10 cellular contexts compared by ENCODE assay signal in the genomic region with DNA sequence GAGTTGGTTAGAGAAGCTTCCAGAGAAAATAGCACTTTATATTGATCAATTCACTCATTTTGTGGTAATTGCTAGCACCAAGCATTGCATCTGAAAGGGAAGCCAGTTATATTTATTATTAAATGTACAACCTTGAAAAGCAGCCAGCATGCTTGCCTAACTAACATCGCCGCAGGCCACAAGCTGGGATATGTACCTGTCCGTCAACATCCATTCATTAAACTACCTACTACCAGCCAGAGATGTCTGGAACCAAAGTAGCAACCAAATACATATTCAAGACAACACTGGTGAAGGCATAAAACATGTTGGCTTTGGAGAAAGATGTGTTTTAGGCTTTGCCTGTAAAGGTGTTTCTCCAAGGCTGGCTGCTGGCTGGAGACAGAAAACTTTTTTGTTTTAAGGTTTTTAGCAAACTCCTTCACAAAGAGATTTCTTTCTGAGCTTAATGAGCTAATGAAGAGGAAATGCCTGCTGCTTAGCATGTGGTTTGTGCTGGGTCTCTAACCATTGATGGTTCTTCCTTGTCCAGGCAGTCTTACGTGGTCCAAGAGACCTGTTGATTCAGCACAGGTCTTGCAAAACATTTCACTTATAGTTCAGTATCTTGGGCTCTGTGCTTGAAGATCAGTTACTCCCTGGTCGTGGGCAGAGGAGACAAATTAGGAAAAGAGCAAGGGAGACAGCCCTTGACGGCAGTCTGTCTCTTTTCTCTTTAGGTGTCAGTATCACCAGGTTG. TPM values are rescaled to one million over a fixed set of nuclear protein-coding genes. Genes with fewer than 3 reads are reported as not detected.
DNase-seq lines count a peak whose midpoint lies in the region; ATAC-seq, FAIRE-seq and TF ChIP-seq lines count a peak whose summit lies in the region.
"Had no signal": no experiment of that assay in that cellular context is flagged by ENCODE, and none has a peak within 500 bp of the region (broad histone marks: within the 10 kb centered on the region; RNA-seq: fewer than 3 reads in every experiment).

No MANE protein-coding gene starts in this region.

- no peaks in the 10 kb centered on the region for H4K20me1 ChIP-seq in HepG2 (ENCODE audit: insufficient read depth, low read length)

- BruUV-seq in HepG2 (replicated peaks; lab: Mats Ljungman, UMichigan): no TSS peak

- H3K36me3 ChIP-seq in heart right ventricle: peaks cover 0 to 56% (median 4%) of the 10 kb centered on the region in 9 donors
- H3K36me3 ChIP-seq in HepG2 (replicated peaks in 1 of 2; ENCODE audit: control insufficient read depth in 1 of 2, insufficient read depth in 2 of 2, low read length in 2 of 2): no peaks in the 10 kb centered on the region; a peak in 1 of 5 replicates
- H3K36me3 ChIP-seq in upper lobe of left lung: peaks cover 0 to 27% (median 11%) of the 10 kb centered on the region in 4 donors
- H3K36me3 ChIP-seq: cardiac muscle cell had no signal

- CTCF ChIA-PET in HepG2 (lab: Yijun Ruan, JAX; ENCODE audit: low intra/inter-chr PET ratio, low total read pairs): no interaction called here

- peaks cover 5% of the 10 kb centered on the region for H3K79me2 ChIP-seq in HepG2 (ENCODE audit: insufficient read depth, low read length)

- no peak overlapping the region for H2AFZ ChIP-seq in HepG2 (ENCODE audit: low read length)

- H3K4me1 ChIP-seq in heart right ventricle (peaks cover 20 to 87% (median 67%) of the 10 kb centered on the region in 9 donors), HepG2 (ENCODE audit: insufficient read depth, low read length) (peaks cover 62% of the 10 kb centered on the region), upper lobe of left lung (peaks cover 65 to 87% (median 76%) of the 10 kb centered on the region in 4 donors)

- no peak overlapping the region for H3K9ac ChIP-seq in HepG2 (ENCODE audit: insufficient read depth, low read depth, low read length)

- intact Hi-C loops in heart right ventricle (cut with DNase I) (loop anchor here in 3 of 10 donors (10.0 kb wide), 2 partner anchors 48 to 58 kb away; a partner anchor contains a TSS), left ventricle myocardium superior (cut with micrococcal nuclease) (no loop called here), HepG2 (cut with micrococcal nuclease; ENCODE audit: unreplicated experiment) (no loop called here)

- H3K4me2 ChIP-seq in HepG2 (ENCODE audit: low read depth, low read length): no peak overlapping the region

- TF ChIP-seq CTCF in heart right ventricle (IDR thresholded peaks at IDR 0.05) (no peak), HepG2 (CRISPR knock-in tag; IDR thresholded peaks at IDR 0.05) (no peak), upper lobe of left lung (IDR thresholded peaks at IDR 0.05) (no peak)

- no peak for ATAC-seq in heart right ventricle
- no peak for ATAC-seq in left ventricle myocardium superior
- ATAC-seq in HepG2: no peak
- no peak for ATAC-seq in upper lobe of left lung (ENCODE audit: low FRiP score in 2 of 2)
- no peak for ATAC-seq in GM18867 (IDR thresholded peaks at IDR 0.05; ENCODE audit: unreplicated experiment)
- no peak for ATAC-seq in HG03565 (IDR thresholded peaks at IDR 0.05; ENCODE audit: unreplicated experiment)

- H3K4me3 ChIP-seq in heart right ventricle (peak overlapping the region in 6 of 10 donors; percentile 75 to 89 (median 81)), HepG2 (replicated peaks in 1 of 3; ENCODE audit: insufficient read depth in 1 of 3, low read depth in 2 of 3, low read length in 3 of 3) (no peak overlapping the region), upper lobe of left lung (peak overlapping the region in 1 of 4 donors; percentile 70)
- H3K4me3 ChIP-seq: cardiac muscle cell, lung had no signal

- WGBS in heart right ventricle, 2 donors: 58 to 61% methylated on average over 6 of the region's 6 CpGs
- 73% methylated on average over 6 of the region's 6 CpGs for WGBS in HepG2 (ENCODE audit: low lambda C conversion rate)
- 45 to 48% methylated on average over 6 of the region's 6 CpGs for WGBS in upper lobe of left lung, 2 donors

- DNase-seq in heart right ventricle (no peak), left ventricle myocardium superior (no peak), amniotic epithelial cell (ENCODE audit: low read depth) (peak; percentile 79), HepG2 (ENCODE audit: low spot score) (no peak), upper lobe of left lung (peak in 1 of 2 donors; percentile 39), hippocampal formation (lab: John Stamatoyannopoulos, UW) (no peak)

- TF ChIP-seq EP300 in HepG2 (IDR thresholded peaks at IDR 0.05; ENCODE audit: low read depth in 2 of 2, low read length in 2 of 2): no peak
- no peak for TF ChIP-seq EP300 in HepG2 (CRISPR knock-in tag; IDR thresholded peaks at IDR 0.05; ENCODE audit: borderline replicate concordance)
- TF ChIP-seq EP300 in upper lobe of left lung (IDR thresholded peaks at IDR 0.05): no peak

- peak overlapping the region in 5 of 10 donors; percentile 49 to 99 (median 97) for H3K27ac ChIP-seq in heart right ventricle
- H3K27ac ChIP-seq in HepG2 (ENCODE audit: extremely low read length, insufficient read depth, low read length): peak overlapping the region; percentile 13
- H3K27ac ChIP-seq in upper lobe of left lung: peak overlapping the region; percentile 55 to 98 (median 90)
- H3K27ac ChIP-seq: cardiac muscle cell had no signal

- TF ChIP-seq POLR2A in HepG2 (IDR thresholded peaks at IDR 0.05; ENCODE audit: insufficient read depth in 1 of 2, low read depth in 2 of 2, low read length in 2 of 2) (peak in 1 of 2 experiments; percentile 35; a peak in 1 of 4 replicates), upper lobe of left lung (IDR thresholded peaks at IDR 0.05) (peak in 1 of 4 donors; percentile 29)

- H3K27me3 ChIP-seq in heart right ventricle (peaks cover 0 to 4% (median 0%) of the 10 kb centered on the region in 7 donors), HepG2 (ENCODE audit: control insufficient read depth in 1 of 2, insufficient read depth in 2 of 2, low read length in 2 of 2) (no peaks in the 10 kb centered on the region), upper lobe of left lung (peaks cover 0 to 8% (median 0%) of the 10 kb centered on the region in 4 donors)

- no peak for TF ChIP-seq RAD21 in HepG2 (CRISPR knock-in tag; IDR thresholded peaks at IDR 0.05)

- no peak for FAIRE-seq in HepG2 (lab: Jason Lieb, UNC)

- POLR2A ChIA-PET in HepG2 (lab: Yijun Ruan, JAX): interaction anchor here (0.8 to 2.2 kb wide), 6 partner anchors 8 to 327 kb away, joined by 3 to 14 read pairs (median 4); a partner anchor contains a TSS

- in situ Hi-C loops in HepG2 (cut with HindIII; ENCODE audit: extremely low pct_ligation_motif_present, low pct_unique_long_range_greater_than_20kb): no loop called here

- H3K9me3 ChIP-seq in heart right ventricle (no peaks in the 10 kb centered on the region), HepG2 (ENCODE audit: low read length) (no peaks in the 10 kb centered on the region), upper lobe of left lung (no peaks in the 10 kb centered on the region)

RNA-seq across cellular contexts. Expression of a gene that starts 3.1 kb away (rescaled TPM):
- 10 to 100 TPM; 11.5 to 30.6 (median 13.8) TPM for total RNA-seq in heart right ventricle
- polyA plus RNA-seq in heart right ventricle: 1 to 10 TPM; 5.0 to 5.2 TPM
- total RNA-seq in left ventricle myocardium superior: 12.3 TPM
- total RNA-seq in HepG2 (2016; rRNA removed; fragmentation: Illumina TruSeq; extraction: Trizol): 11.7 and 12.6 TPM in 2 replicates
- total RNA-seq in HepG2 (2016; cell fraction: cytosol; rRNA removed; fragmentation: Illumina TruSeq; extraction: Trizol; ENCODE audit: low read depth): 1.3 and 1.4 TPM in 2 replicates
- total RNA-seq in HepG2 (2016; cell fraction: insoluble cytoplasmic fraction; rRNA removed; fragmentation: Illumina TruSeq; extraction: Trizol): 9.9 and 12.5 TPM in 2 replicates
- 6.5 and 6.9 TPM in 2 replicates for total RNA-seq in HepG2 (2016; cell fraction: membrane; rRNA removed; fragmentation: Illumina TruSeq; extraction: Trizol)
- total RNA-seq in HepG2 (2016; cell fraction: nucleus; rRNA removed; fragmentation: Illumina TruSeq; extraction: Trizol): 12.3 and 13.3 TPM in 2 replicates
- 5.9 and 7.6 TPM in 2 replicates for polyA plus RNA-seq in HepG2 (2011; rRNA removed)
- polyA plus RNA-seq in HepG2 (2011; cell fraction: cytosol; rRNA removed): 5.4 and 6.5 TPM in 2 replicates
- 13.1 and 13.2 TPM in 2 replicates for polyA plus RNA-seq in HepG2 (2011; cell fraction: nucleus; rRNA removed)
- 4.2 and 5.8 TPM in 2 replicates for polyA plus RNA-seq in HepG2 (2012)
- 0.55 and 0.58 TPM in 2 replicates for polyA plus RNA-seq in HepG2 (2016; cell fraction: cytosol; fragmentation: Illumina TruSeq; extraction: Trizol; ENCODE audit: low read depth)
- 4.7 and 5.5 TPM in 2 replicates for polyA plus RNA-seq in HepG2 (2016; cell fraction: insoluble cytoplasmic fraction; fragmentation: Illumina TruSeq; extraction: Trizol; ENCODE audit: low read depth)
- polyA plus RNA-seq in HepG2 (2016; cell fraction: membrane; fragmentation: Illumina TruSeq; extraction: Trizol; ENCODE audit: low read depth): 1.4 and 1.5 TPM in 2 replicates
- polyA plus RNA-seq in HepG2 (2016; cell fraction: nucleus; fragmentation: Illumina TruSeq; extraction: Trizol; ENCODE audit: insufficient read depth, low read depth): 10.7 and 12.0 TPM in 2 replicates
- 13.8 and 32.7 TPM in 2 replicates for polyA minus RNA-seq in HepG2 (2011; rRNA and poly(A)+ RNA removed; ENCODE audit: low replicate concordance)
- 17.7 TPM in 2 replicates for polyA minus RNA-seq in HepG2 (2011; cell fraction: cytosol; rRNA and poly(A)+ RNA removed)
- polyA minus RNA-seq in HepG2 (2011; cell fraction: nucleus; rRNA and poly(A)+ RNA removed): 13.6 and 16.7 TPM in 2 replicates
- total RNA-seq in upper lobe of left lung: 10 to 100 TPM; 39.9 to 90.6 (median 57.5) TPM

RNA-seq across cellular contexts. Expression of a gene that starts 49.5 kb away (rescaled TPM):
- total RNA-seq in heart right ventricle: 10 to 100 TPM; 37.0 to 52.9 (median 43.6) TPM
- polyA plus RNA-seq in heart right ventricle: 10 to 100 TPM; 21.3 to 24.2 TPM
- total RNA-seq in left ventricle myocardium superior: 40.1 TPM
- 45.7 and 50.6 TPM in 2 replicates for total RNA-seq in HepG2 (2016; rRNA removed; fragmentation: Illumina TruSeq; extraction: Trizol)
- total RNA-seq in HepG2 (2016; cell fraction: cytosol; rRNA removed; fragmentation: Illumina TruSeq; extraction: Trizol; ENCODE audit: low read depth): 8.3 and 9.3 TPM in 2 replicates
- 42.0 and 58.8 TPM in 2 replicates for total RNA-seq in HepG2 (2016; cell fraction: insoluble cytoplasmic fraction; rRNA removed; fragmentation: Illumina TruSeq; extraction: Trizol)
- total RNA-seq in HepG2 (2016; cell fraction: membrane; rRNA removed; fragmentation: Illumina TruSeq; extraction: Trizol): 17.4 and 19.5 TPM in 2 replicates
- total RNA-seq in HepG2 (2016; cell fraction: nucleus; rRNA removed; fragmentation: Illumina TruSeq; extraction: Trizol): 25.7 and 30.2 TPM in 2 replicates
- polyA plus RNA-seq in HepG2 (2011; rRNA removed): 16.3 and 20.1 TPM in 2 replicates
- 22.4 and 24.8 TPM in 2 replicates for polyA plus RNA-seq in HepG2 (2011; cell fraction: cytosol; rRNA removed)
- 21.8 and 23.8 TPM in 2 replicates for polyA plus RNA-seq in HepG2 (2011; cell fraction: nucleus; rRNA removed)
- polyA plus RNA-seq in HepG2 (2012): 20.0 and 27.9 TPM in 2 replicates
- polyA plus RNA-seq in HepG2 (2016; cell fraction: cytosol; fragmentation: Illumina TruSeq; extraction: Trizol; ENCODE audit: low read depth): 8.7 and 10.9 TPM in 2 replicates
- polyA plus RNA-seq in HepG2 (2016; cell fraction: insoluble cytoplasmic fraction; fragmentation: Illumina TruSeq; extraction: Trizol; ENCODE audit: low read depth): 48.9 and 53.9 TPM in 2 replicates
- 14.7 and 15.1 TPM in 2 replicates for polyA plus RNA-seq in HepG2 (2016; cell fraction: membrane; fragmentation: Illumina TruSeq; extraction: Trizol; ENCODE audit: low read depth)
- 39.3 and 45.1 TPM in 2 replicates for polyA plus RNA-seq in HepG2 (2016; cell fraction: nucleus; fragmentation: Illumina TruSeq; extraction: Trizol; ENCODE audit: insufficient read depth, low read depth)
- polyA minus RNA-seq in HepG2 (2011; rRNA and poly(A)+ RNA removed; ENCODE audit: low replicate concordance): 14.1 and 24.6 TPM in 2 replicates
- polyA minus RNA-seq in HepG2 (2011; cell fraction: cytosol; rRNA and poly(A)+ RNA removed): 13.8 and 14.6 TPM in 2 replicates
- 52.5 and 60.9 TPM in 2 replicates for polyA minus RNA-seq in HepG2 (2011; cell fraction: nucleus; rRNA and poly(A)+ RNA removed)
- 10 to 100 TPM; 14.6 to 41.9 (median 20.0) TPM for total RNA-seq in upper lobe of left lung

RNA-seq across cellular contexts. Expression of a gene that starts 51.2 kb away (rescaled TPM):
- total RNA-seq in heart right ventricle: 1 to 10 TPM in 3 of 10 donors, under 1 TPM in 7; 0.20 to 1.3 (median 0.69) TPM
- under 1 TPM; 0.41 to 0.51 TPM for polyA plus RNA-seq in heart right ventricle
- 0.64 TPM for total RNA-seq in left ventricle myocardium superior
- total RNA-seq in HepG2 (2016; rRNA removed; fragmentation: Illumina TruSeq; extraction: Trizol): 0.14 TPM in 1 of 2 replicates, not detected in the other
- total RNA-seq in HepG2 (2016; cell fraction: cytosol; rRNA removed; fragmentation: Illumina TruSeq; extraction: Trizol; ENCODE audit: low read depth): not detected in 2 replicates
- not detected in 2 replicates for total RNA-seq in HepG2 (2016; cell fraction: insoluble cytoplasmic fraction; rRNA removed; fragmentation: Illumina TruSeq; extraction: Trizol)
- total RNA-seq in HepG2 (2016; cell fraction: membrane; rRNA removed; fragmentation: Illumina TruSeq; extraction: Trizol): not detected in 2 replicates
- 0.34 TPM in 1 of 2 replicates, not detected in the other for total RNA-seq in HepG2 (2016; cell fraction: nucleus; rRNA removed; fragmentation: Illumina TruSeq; extraction: Trizol)
- polyA plus RNA-seq in HepG2 (2011; rRNA removed): 0.44 and 0.85 TPM in 2 replicates
- 0.12 and 0.22 TPM in 2 replicates for polyA plus RNA-seq in HepG2 (2011; cell fraction: cytosol; rRNA removed)
- polyA plus RNA-seq in HepG2 (2011; cell fraction: nucleus; rRNA removed): 0.50 and 1.0 TPM in 2 replicates
- 0.07 TPM in 1 of 2 replicates, not detected in the other for polyA plus RNA-seq in HepG2 (2012)
- polyA plus RNA-seq in HepG2 (2016; cell fraction: cytosol; fragmentation: Illumina TruSeq; extraction: Trizol; ENCODE audit: low read depth): 0.08 TPM in 1 of 2 replicates, not detected in the other
- polyA plus RNA-seq in HepG2 (2016; cell fraction: insoluble cytoplasmic fraction; fragmentation: Illumina TruSeq; extraction: Trizol; ENCODE audit: low read depth): not detected in 2 replicates
- 0.16 TPM in 1 of 2 replicates, not detected in the other for polyA plus RNA-seq in HepG2 (2016; cell fraction: membrane; fragmentation: Illumina TruSeq; extraction: Trizol; ENCODE audit: low read depth)
- polyA plus RNA-seq in HepG2 (2016; cell fraction: nucleus; fragmentation: Illumina TruSeq; extraction: Trizol; ENCODE audit: insufficient read depth, low read depth): 0.67 TPM in 1 of 2 replicates, not detected in the other
- 0.56 and 0.72 TPM in 2 replicates for polyA minus RNA-seq in HepG2 (2011; rRNA and poly(A)+ RNA removed; ENCODE audit: low replicate concordance)
- polyA minus RNA-seq in HepG2 (2011; cell fraction: cytosol; rRNA and poly(A)+ RNA removed): not detected in 2 replicates
- 0.13 and 1.1 TPM in 2 replicates for polyA minus RNA-seq in HepG2 (2011; cell fraction: nucleus; rRNA and poly(A)+ RNA removed)
- 10 to 100 TPM; 11.6 to 49.2 (median 14.8) TPM for total RNA-seq in upper lobe of left lung

Comparison
In these comparisons a context has a peak if more than half of its experiments do, and no peak if none do; other contexts are left out.
1. H3K4me3 ChIP-seq: peak in heart right ventricle (6 of 10); none in HepG2 (0 of 3).